Comparison of ENCODE assay signal across 8 cellular contexts in the genomic region with DNA sequence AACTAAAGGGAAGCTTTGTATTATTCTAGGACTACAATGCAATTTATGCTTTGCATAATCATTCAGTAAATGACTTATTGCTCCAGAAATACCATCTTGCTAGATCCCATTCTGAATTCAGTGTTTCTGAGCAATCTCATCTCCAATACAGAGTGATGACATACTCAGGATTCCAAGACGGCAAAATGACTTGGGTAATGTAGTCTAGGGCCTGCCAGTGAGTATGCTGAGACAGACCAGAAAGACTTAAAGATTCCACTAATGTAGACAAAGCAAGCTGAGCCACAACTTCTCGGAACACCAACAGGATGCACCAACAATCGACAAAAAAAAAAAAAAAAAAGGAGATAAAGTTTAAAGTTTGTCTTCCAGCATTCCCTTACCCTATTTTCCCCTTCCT. TPM values are rescaled to one million over a fixed set of nuclear protein-coding genes. Genes with fewer than 3 reads are reported as not detected.
DNase-seq lines count a peak whose midpoint lies in the region; ATAC-seq and TF ChIP-seq lines count a peak whose summit lies in the region.

No MANE protein-coding gene starts in this region.

- intact Hi-C loops in Right ventricle myocardium inferior (cut with DNase I): loop anchor here (2.0 to 5.0 kb wide), 4 partner anchors 60 to 385 kb away; partner anchors contain the start of genes CASP6, GAR1 and MCUB

- H3K9me3 Mint-ChIP-seq in activated naive CD8-positive, alpha-beta T cell (ENCODE audit: low read depth): no peaks in the 10 kb centered on the region
- no peaks in the 10 kb centered on the region for H3K9me3 Mint-ChIP-seq in stimulated activated memory B cell treated with anti-CD40 and anti-IgM and Interleukin-4, amounts not matched to agents 10 μg/mL and 1 μg/mL and 100 μg/mL, for 72 hours

- TF ChIP-seq CTCF in cardiac muscle cell (IDR thresholded peaks at IDR 0.05; ENCODE audit: low read depth, low read length): no peak

- peak in 1 of 2 donors; percentile 83 for DNase-seq in cardiac muscle cell (ENCODE audit: low read depth in 1 of 2, low spot score in 1 of 2)
- no peak for DNase-seq in Right ventricle myocardium inferior (ENCODE audit: missing footprints)
- DNase-seq in NCI-H128 (lab: John Stamatoyannopoulos, UW; ENCODE audit: unreplicated experiment): no peak

- H3K27ac ChIP-seq in cardiac muscle cell: peak overlapping the region; percentile 95

- ATAC-seq in Right ventricle myocardium inferior (no peak), GM18873 (IDR thresholded peaks at IDR 0.05; ENCODE audit: low FRiP score, unreplicated experiment) (no peak), HG02852 (IDR thresholded peaks at IDR 0.05; ENCODE audit: unreplicated experiment) (no peak)
- ATAC-seq in stimulated activated memory B cell treated with anti-CD40 and anti-IgM and Interleukin-4, amounts not matched to agents 10 μg/mL and 1 μg/mL and 100 μg/mL, for 72 hours: no peak

- H3K4me3 ChIP-seq in cardiac muscle cell (peak overlapping the region; percentile 84), iPS-18c (ENCODE audit: insufficient read depth, low read depth, low read length) (peak overlapping the region; percentile 83)

- peaks cover 29% of the 10 kb centered on the region for H3K4me1 ChIP-seq in cardiac muscle cell (ENCODE audit: low read depth)

- peak overlapping the region; percentile 95 for H3K27ac Mint-ChIP-seq in activated naive CD8-positive, alpha-beta T cell
- H3K27ac Mint-ChIP-seq in stimulated activated memory B cell treated with anti-CD40 and anti-IgM and Interleukin-4, amounts not matched to agents 10 μg/mL and 1 μg/mL and 100 μg/mL, for 72 hours: peak overlapping the region; percentile 79

- peaks cover 36% of the 10 kb centered on the region for H3K4me1 Mint-ChIP-seq in activated naive CD8-positive, alpha-beta T cell (ENCODE audit: low read depth)
- peaks cover 31% of the 10 kb centered on the region for H3K4me1 Mint-ChIP-seq in stimulated activated memory B cell treated with anti-CD40 and anti-IgM and Interleukin-4, amounts not matched to agents 10 μg/mL and 1 μg/mL and 100 μg/mL, for 72 hours

- H3K27me3 ChIP-seq in cardiac muscle cell: no peaks in the 10 kb centered on the region

- peaks cover 2% of the 10 kb centered on the region for H3K36me3 Mint-ChIP-seq in activated naive CD8-positive, alpha-beta T cell
- H3K36me3 Mint-ChIP-seq in stimulated activated memory B cell treated with anti-CD40 and anti-IgM and Interleukin-4, amounts not matched to agents 10 μg/mL and 1 μg/mL and 100 μg/mL, for 72 hours: peaks cover 6% of the 10 kb centered on the region

- no peaks in the 10 kb centered on the region for H3K9me3 ChIP-seq in cardiac muscle cell (ENCODE audit: low read depth)
- no peaks in the 10 kb centered on the region for H3K9me3 ChIP-seq in iPS-18c (ENCODE audit: control insufficient read depth, insufficient read depth, low read length)

- peak overlapping the region; percentile 87 for H3K4me3 Mint-ChIP-seq in activated naive CD8-positive, alpha-beta T cell
- H3K4me3 Mint-ChIP-seq in stimulated activated memory B cell treated with anti-CD40 and anti-IgM and Interleukin-4, amounts not matched to agents 10 μg/mL and 1 μg/mL and 100 μg/mL, for 72 hours: peak overlapping the region; percentile 74

- no peaks in the 10 kb centered on the region for H3K27me3 Mint-ChIP-seq in activated naive CD8-positive, alpha-beta T cell
- H3K27me3 Mint-ChIP-seq in stimulated activated memory B cell treated with anti-CD40 and anti-IgM and Interleukin-4, amounts not matched to agents 10 μg/mL and 1 μg/mL and 100 μg/mL, for 72 hours: no peaks in the 10 kb centered on the region

- H3K36me3 ChIP-seq in cardiac muscle cell: no peaks in the 10 kb centered on the region

RNA-seq across cellular contexts. Expression of gene SEC24B, which starts 0.9 kb away (rescaled TPM):
- total RNA-seq in cardiac muscle cell (26.0 and 31.4 TPM in 2 replicates), Right ventricle myocardium inferior (26.1 TPM)
- 25.4 and 32.7 TPM in 2 replicates for polyA plus RNA-seq in cardiac muscle cell
